8 cellular contexts compared by ENCODE assay signal in the genomic region with DNA sequence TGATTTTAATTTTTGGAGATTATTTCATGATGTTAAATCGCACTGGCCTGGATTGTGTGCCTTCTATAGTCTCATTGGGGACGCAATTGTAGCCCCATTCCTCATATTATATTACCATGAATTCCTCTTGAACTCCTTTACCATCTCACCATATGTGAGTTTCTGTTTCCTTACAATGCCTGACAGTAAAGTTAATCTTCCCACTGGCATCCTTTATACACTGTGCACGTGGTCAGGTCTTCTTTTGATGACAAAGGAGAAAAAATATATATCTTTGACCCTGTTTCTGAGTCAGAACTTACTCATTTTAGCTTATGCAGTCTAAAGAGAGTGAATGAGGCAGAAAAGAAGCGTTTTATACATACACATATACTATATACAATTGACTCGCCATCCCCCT. TPM values are rescaled to one million over a fixed set of nuclear protein-coding genes. Genes with fewer than 3 reads are reported as not detected.
A peak's percentile ranks its signal among the peaks of the same experiment; 100 is the strongest.
DNase-seq lines count a peak whose midpoint lies in the region; ATAC-seq and TF ChIP-seq lines count a peak whose summit lies in the region.

No MANE protein-coding gene starts in this region.

- H3K9me2 ChIP-seq in SU-DHL-6 (replicated peaks; ENCODE audit: insufficient read depth, low read length) = no peaks in the 10 kb centered on the region

- peaks cover 46% of the 10 kb centered on the region for H3K4me1 ChIP-seq in foreskin keratinocyte

- H2AFZ ChIP-seq in SU-DHL-6 (ENCODE audit: low read depth, low read length, severe bottlenecking) = peak overlapping the region; percentile 98

- H3K27ac ChIP-seq in SU-DHL-6 (ENCODE audit: low read depth, low read length) = no peak overlapping the region
- H3K27ac ChIP-seq in foreskin keratinocyte = peak overlapping the region; percentile 51

- H3K36me3 Mint-ChIP-seq in stimulated activated naive CD8-positive, alpha-beta T cell treated with anti-CD3 and anti-CD28 coated beads, Interleukin-15, Interleukin-2, amounts not matched to agents 100 ng/mL and 50 ng/mL, for 24 hours (ENCODE audit: low read depth) = no peaks in the 10 kb centered on the region

- peaks cover 8% of the 10 kb centered on the region for H3K79me2 ChIP-seq in SU-DHL-6 (ENCODE audit: insufficient read depth, low read length)

- no peaks in the 10 kb centered on the region for H3K36me3 ChIP-seq in SU-DHL-6 (ENCODE audit: low read length)

- H3K4me2 ChIP-seq in SU-DHL-6 (ENCODE audit: low read depth, low read length, poor library complexity, severe bottlenecking) = peak overlapping the region; percentile 65

- ATAC-seq in activated CD4-positive, CD25-positive, alpha-beta regulatory T cell treated with anti-CD3 and anti-CD28 coated beads, Interleukin-2, amount 50 U/mL, for 24 hours = peak; percentile 48 to 52
- peak; percentile 81 for ATAC-seq in foreskin keratinocyte

- peak overlapping the region; percentile 82 for H3K27ac Mint-ChIP-seq in stimulated activated naive CD8-positive, alpha-beta T cell treated with anti-CD3 and anti-CD28 coated beads, Interleukin-15, Interleukin-2, amounts not matched to agents 100 ng/mL and 50 ng/mL, for 24 hours

- no peaks in the 10 kb centered on the region for H3K27me3 ChIP-seq in SU-DHL-6 (ENCODE audit: low read length)
- no peaks in the 10 kb centered on the region for H3K27me3 ChIP-seq in foreskin keratinocyte

- no peaks in the 10 kb centered on the region for H3K9me3 Mint-ChIP-seq in stimulated activated naive CD8-positive, alpha-beta T cell treated with anti-CD3 and anti-CD28 coated beads, Interleukin-15, Interleukin-2, amounts not matched to agents 100 ng/mL and 50 ng/mL, for 24 hours

- peak overlapping the region; percentile 91 for H3K9ac ChIP-seq in SU-DHL-6 (ENCODE audit: low read length)

- no peaks in the 10 kb centered on the region for H4K20me1 ChIP-seq in SU-DHL-6 (ENCODE audit: low read depth, low read length)

- peak overlapping the region; percentile 71 for H3K4me3 ChIP-seq in SU-DHL-6 (ENCODE audit: insufficient read depth, low read length, poor library complexity, severe bottlenecking)

- no peaks in the 10 kb centered on the region for H3K9me3 ChIP-seq in SU-DHL-6 (ENCODE audit: insufficient read depth, low read length)

- H3K4me3 Mint-ChIP-seq in stimulated activated naive CD8-positive, alpha-beta T cell treated with anti-CD3 and anti-CD28 coated beads, Interleukin-15, Interleukin-2, amounts not matched to agents 100 ng/mL and 50 ng/mL, for 24 hours = peak overlapping the region; percentile 85

- H3F3A ChIP-seq in SU-DHL-6 (ENCODE audit: insufficient read depth) = peaks cover 7% of the 10 kb centered on the region; the same call in 1 of the 2 replicates

- TF ChIP-seq CTCF in SU-DHL-6 (IDR thresholded peaks at IDR 0.05; ENCODE audit: insufficient read depth, low read length, poor library complexity, severe bottlenecking) (no peak), foreskin keratinocyte (conservative IDR thresholded peaks at IDR 0.05) (no peak)

- no peaks in the 10 kb centered on the region for H3K27me3 Mint-ChIP-seq in stimulated activated naive CD8-positive, alpha-beta T cell treated with anti-CD3 and anti-CD28 coated beads, Interleukin-15, Interleukin-2, amounts not matched to agents 100 ng/mL and 50 ng/mL, for 24 hours

- DNase-seq in activated CD4-positive, CD25-positive, alpha-beta regulatory T cell (lab: John Stamatoyannopoulos, UW) = no peak
- peak; percentile 72 to 73 for DNase-seq in foreskin keratinocyte
- DNase-seq in stimulated activated naive CD4-positive, alpha-beta T cell (lab: John Stamatoyannopoulos, UW) = no peak
- no peak for DNase-seq in NCI-H1436 (lab: John Stamatoyannopoulos, UW)
- no peak for DNase-seq in DMS79 treated with DMSO at 0.1 percent for 48 hours (lab: John Stamatoyannopoulos, UW)

- peaks cover 30% of the 10 kb centered on the region for H3K4me1 Mint-ChIP-seq in stimulated activated naive CD8-positive, alpha-beta T cell treated with anti-CD3 and anti-CD28 coated beads, Interleukin-15, Interleukin-2, amounts not matched to agents 100 ng/mL and 50 ng/mL, for 24 hours (ENCODE audit: low read depth)

RNA-seq across cellular contexts. Expression of gene ABL2, which starts 0.8 kb away (rescaled TPM):
- total RNA-seq in foreskin keratinocyte = 42.2 and 47.3 TPM in 2 replicates
- 4.5 TPM in 2 replicates for polyA plus RNA-seq in foreskin keratinocyte

Comparison
In these comparisons a context has a peak if more than half of its experiments do, and no peak if none do; other contexts are left out.
1. DNase-seq: peak in foreskin keratinocyte (2 of 2); none in activated CD4-positive, CD25-positive, alpha-beta regulatory T cell (0 of 4), stimulated activated naive CD4-positive, alpha-beta T cell (0 of 6), NCI-H1436 (single experiment) and DMS79 treated with DMSO at 0.1 percent for 48 hours (single experiment).